In genomic region chr15:86650084-86650483, GRCh38 we compare ENCODE assay signal across 13 cellular contexts.
DNase-seq lines count a peak whose midpoint lies in the region; TF ChIP-seq lines count a peak whose summit lies in the region.
"Had no signal": no experiment of that assay in that cellular context is flagged by ENCODE, and none has a peak within 500 bp of the region (broad histone marks: within the 10 kb centered on the region; RNA-seq: fewer than 3 reads in every experiment).

No MANE protein-coding gene starts in this region.

- no peaks in the 10 kb centered on the region for H3K9me2 ChIP-seq in MM.1S (replicated peaks; ENCODE audit: insufficient read depth, low read length)

- H3K4me2 ChIP-seq in MM.1S (ENCODE audit: low read depth, low read length) = peak overlapping the region; percentile 23; the same call in 1 of the 2 replicates

- H3K9me3 Mint-ChIP-seq in activated naive CD8-positive, alpha-beta T cell (ENCODE audit: low read depth) = no peaks in the 10 kb centered on the region

- peak overlapping the region; percentile 40; the same call in 1 of the 2 replicates for H2AFZ ChIP-seq in MM.1S (ENCODE audit: low read length)
- H2AFZ ChIP-seq: parathyroid adenoma had no signal

- no peak overlapping the region for H3K9ac ChIP-seq in MM.1S (ENCODE audit: low read length)
- H3K9ac ChIP-seq: parathyroid adenoma had no signal

- H3K4me3 ChIP-seq in MM.1S (ENCODE audit: low read length) = no peak overlapping the region

- DNase-seq in stimulated activated CD4-positive, alpha-beta T cell treated with anti-CD3 and anti-CD28 coated beads, Interleukin-1b, Interleukin-23, amount 100 ng/mL, for 48 hours = peak; percentile 30
- no peak for DNase-seq in stimulated activated CD4-positive, alpha-beta T cell treated with anti-CD3 and anti-CD28 coated beads, Interleukin-2, amount 100 ng/mL, for 24 hours
- DNase-seq in MM.1S = peak; percentile 43
- DNase-seq in stromal cell of bone marrow (ENCODE audit: low read depth) = peak; percentile 6
- no peak for DNase-seq in NCI-H526 treated with DMSO at 0.1 percent for 48 hours (lab: John Stamatoyannopoulos, UW)
- DNase-seq in NCI-H146 (lab: John Stamatoyannopoulos, UW) = no peak
- DNase-seq in dedifferentiated amniotic fluid mesenchymal stem cell (ENCODE audit: extremely low spot score) = no peak
- DNase-seq: activated CD4-positive, CD25-positive, alpha-beta regulatory T cell treated with anti-CD3 and anti-CD28 coated beads, Interleukin-2, amount 50 U/mL, for 72 hours; activated naive CD4-positive, alpha-beta T cell; NCI-H69 had no signal

- peaks cover 61% of the 10 kb centered on the region for H3K4me1 Mint-ChIP-seq in activated naive CD8-positive, alpha-beta T cell (ENCODE audit: low read depth)
- H3K4me1 Mint-ChIP-seq: CD14-positive monocyte had no signal

- H3K27me3 ChIP-seq in MM.1S (replicated peaks; ENCODE audit: insufficient read depth, low read length) = no peaks in the 10 kb centered on the region

- TF ChIP-seq CTCF in MM.1S (IDR thresholded peaks at IDR 0.05; ENCODE audit: low read length) = no peak

- peak overlapping the region; percentile 30 for H3K4me3 Mint-ChIP-seq in activated naive CD8-positive, alpha-beta T cell
- H3K4me3 Mint-ChIP-seq: CD14-positive monocyte had no signal

- peaks cover 3% of the 10 kb centered on the region for H3K36me3 Mint-ChIP-seq in activated naive CD8-positive, alpha-beta T cell
- H3K36me3 Mint-ChIP-seq: CD14-positive monocyte had no signal

- no peaks in the 10 kb centered on the region for H3K36me3 ChIP-seq in MM.1S (replicated peaks; ENCODE audit: insufficient read depth, low read length)

- H4K20me1 ChIP-seq in MM.1S (ENCODE audit: insufficient read depth, low read length) = no peaks in the 10 kb centered on the region

- H3K27ac ChIP-seq in MM.1S (ENCODE audit: low read length) = no peak overlapping the region
- H3K27ac ChIP-seq: parathyroid adenoma had no signal

- no peaks in the 10 kb centered on the region for H3F3A ChIP-seq in MM.1S (ENCODE audit: insufficient read depth, low read length)

- H3K79me2 ChIP-seq in MM.1S (ENCODE audit: low read length) = no peaks in the 10 kb centered on the region
- H3K79me2 ChIP-seq: parathyroid adenoma had no signal

- no peaks in the 10 kb centered on the region for H3K27me3 Mint-ChIP-seq in activated naive CD8-positive, alpha-beta T cell

- H3K4me1 ChIP-seq in MM.1S (ENCODE audit: low read length) = peaks cover 8% of the 10 kb centered on the region
- H3K4me1 ChIP-seq: parathyroid adenoma had no signal

- H3K27ac Mint-ChIP-seq in activated naive CD8-positive, alpha-beta T cell = peak overlapping the region; percentile 85
- H3K27ac Mint-ChIP-seq: CD14-positive monocyte had no signal

- H3K9me3 ChIP-seq in MM.1S (replicated peaks; ENCODE audit: insufficient read depth, low read length) = no peaks in the 10 kb centered on the region

Comparison
In these comparisons a context has a peak if more than half of its experiments do, and no peak if none do; other contexts are left out.
1. DNase-seq: peak in stimulated activated CD4-positive, alpha-beta T cell treated with anti-CD3 and anti-CD28 coated beads, Interleukin-1b, Interleukin-23, amount 100 ng/mL, for 48 hours (single experiment), MM.1S (single experiment) and stromal cell of bone marrow (single experiment); none in stimulated activated CD4-positive, alpha-beta T cell treated with anti-CD3 and anti-CD28 coated beads, Interleukin-2, amount 100 ng/mL, for 24 hours (0 of 2), NCI-H526 treated with DMSO at 0.1 percent for 48 hours (single experiment), NCI-H146 (single experiment) and dedifferentiated amniotic fluid mesenchymal stem cell (single experiment).